In genomic region chr10:98134117-98134430, GRCh38 we compare ENCODE assay signal across 8 cellular contexts. TPM values are rescaled to one million over a fixed set of nuclear protein-coding genes. Genes with fewer than 3 reads are reported as not detected.
DNase-seq lines count a peak whose midpoint lies in the region; ATAC-seq and TF ChIP-seq lines count a peak whose summit lies in the region.

No MANE protein-coding gene starts in this region.

- TF ChIP-seq CTCF in WI38 (IDR thresholded peaks at IDR 0.05; ENCODE audit: low read depth, low read length) = no peak
- TF ChIP-seq CTCF in right atrium auricular region (IDR thresholded peaks at IDR 0.05) = no peak

- peak overlapping the region; percentile 93 for H3K27ac Mint-ChIP-seq in stimulated activated naive B cell treated with anti-CD40 and anti-IgM and Interleukin-4, amounts not matched to agents 10 μg/mL and 1 μg/mL and 100 μg/mL, for 72 hours

- H3K36me3 Mint-ChIP-seq in stimulated activated naive B cell treated with anti-CD40 and anti-IgM and Interleukin-4, amounts not matched to agents 10 μg/mL and 1 μg/mL and 100 μg/mL, for 72 hours = peaks cover 2 to 6% of the 10 kb centered on the region in 2 donors

- no peaks in the 10 kb centered on the region for H3K36me3 ChIP-seq in right atrium auricular region

- peaks cover 24 to 39% of the 10 kb centered on the region in 2 donors for H3K4me1 Mint-ChIP-seq in stimulated activated naive B cell treated with anti-CD40 and anti-IgM and Interleukin-4, amounts not matched to agents 10 μg/mL and 1 μg/mL and 100 μg/mL, for 72 hours

- no peak for ATAC-seq in stimulated activated naive B cell treated with anti-CD40 and anti-IgM and Interleukin-4, amounts not matched to agents 10 μg/mL and 1 μg/mL and 100 μg/mL, for 72 hours (replicated peaks)
- no peak for ATAC-seq in GM18520 (IDR thresholded peaks at IDR 0.05; ENCODE audit: unreplicated experiment)

- peak overlapping the region; percentile 84 to 93 for H3K27ac ChIP-seq in right atrium auricular region

- peak; percentile 90 for DNase-seq in DMS53 (lab: John Stamatoyannopoulos, UW)
- DNase-seq in DMS53 treated with DMSO at 0.1 percent for 48 hours (lab: John Stamatoyannopoulos, UW; ENCODE audit: unreplicated experiment) = no peak
- DNase-seq in right atrium auricular region (ENCODE audit: low spot score) = no peak
- no peak for DNase-seq in stimulated activated naive B cell treated with anti-CD40 and anti-IgM and Interleukin-4, amounts not matched to agents 10 μg/mL and 1 μg/mL and 100 μg/mL, for 72 hours
- DNase-seq in NCI-H774 (lab: John Stamatoyannopoulos, UW) = no peak
- DNase-seq in NOMO-1 treated with DMSO at 0.1 percent for 48 hours (lab: John Stamatoyannopoulos, UW; ENCODE audit: unreplicated experiment) = no peak

- H3K9me3 ChIP-seq in right atrium auricular region = peaks cover 0 to 3% of the 10 kb centered on the region in 2 donors

- H3K27me3 ChIP-seq in right atrium auricular region = no peaks in the 10 kb centered on the region

- H3K4me3 Mint-ChIP-seq in stimulated activated naive B cell treated with anti-CD40 and anti-IgM and Interleukin-4, amounts not matched to agents 10 μg/mL and 1 μg/mL and 100 μg/mL, for 72 hours = peak overlapping the region; percentile 90 to 98

- H3K9me3 Mint-ChIP-seq in stimulated activated naive B cell treated with anti-CD40 and anti-IgM and Interleukin-4, amounts not matched to agents 10 μg/mL and 1 μg/mL and 100 μg/mL, for 72 hours = peaks cover 0 to 3% of the 10 kb centered on the region in 2 donors

- peaks cover 0 to under 1% of the 10 kb centered on the region in 2 donors for H3K27me3 Mint-ChIP-seq in stimulated activated naive B cell treated with anti-CD40 and anti-IgM and Interleukin-4, amounts not matched to agents 10 μg/mL and 1 μg/mL and 100 μg/mL, for 72 hours

- H3K4me3 ChIP-seq in WI38 (ENCODE audit: low read depth, low read length) (peak overlapping the region; percentile 96), right atrium auricular region (peak overlapping the region; percentile 88 to 98)

- peaks cover 0 to 16% of the 10 kb centered on the region in 2 donors for H3K4me1 ChIP-seq in right atrium auricular region

RNA-seq across cellular contexts. Expression of gene R3HCC1L, which starts 0.4 kb away (rescaled TPM):
- total RNA-seq in right atrium auricular region = 1 to 10 TPM; 4.0 to 5.2 TPM
